In the genomic region with DNA sequence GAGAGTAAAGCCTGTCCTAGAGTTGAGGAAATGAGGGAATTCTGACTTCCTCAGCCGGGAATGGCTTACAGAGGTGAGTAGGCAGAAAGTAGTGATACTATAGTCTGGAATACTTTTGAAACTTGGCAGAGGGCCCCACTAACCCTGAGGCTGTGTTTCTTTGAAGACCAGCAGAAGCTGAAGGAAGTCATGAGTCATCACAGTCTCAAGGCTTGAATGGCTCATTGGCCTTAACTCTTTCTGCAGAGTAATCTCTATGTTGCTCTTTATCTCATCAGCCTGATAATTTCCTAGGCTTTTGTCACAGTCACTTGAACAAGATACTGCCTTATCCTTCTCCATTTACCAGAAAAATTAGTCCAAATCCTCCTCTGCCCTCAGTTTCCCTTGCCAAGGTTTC, we compare ENCODE assay signal across 10 cellular contexts.
DNase-seq lines count a peak whose midpoint lies in the region; ATAC-seq, FAIRE-seq and TF ChIP-seq lines count a peak whose summit lies in the region.
"Had no signal": no experiment of that assay in that cellular context is flagged by ENCODE, and none has a peak within 500 bp of the region (broad histone marks: within the 10 kb centered on the region; RNA-seq: fewer than 3 reads in every experiment).

No MANE protein-coding gene starts in this region.

- H3K9me3 ChIP-seq in BLaER1 (no peaks in the 10 kb centered on the region), K562 (replicated peaks; ENCODE audit: control insufficient read depth, insufficient read depth, low read depth, low read length) (no peaks in the 10 kb centered on the region; the same call in 1 of the 2 replicates), mucosa of descending colon (no peaks in the 10 kb centered on the region)
- H3K9me3 ChIP-seq in CD4-positive, alpha-beta memory T cell (ENCODE audit: control insufficient read depth in 1 of 2, low read length in 2 of 2), result no peaks in the 10 kb centered on the region
- H3K9me3 ChIP-seq: tibial artery had no signal

- CTCF ChIA-PET in K562 (lab: Yijun Ruan, JAX; ENCODE audit: low intra/inter-chr PET ratio), result no interaction called here
- CTCF ChIA-PET in CD4-positive, alpha-beta memory T cell (lab: Charles Lee; ENCODE audit: partially characterized antibody), result no interaction called here

- no peaks in the 10 kb centered on the region for H3K4me1 Mint-ChIP-seq in CD4-positive, alpha-beta memory T cell

- no peak for TF ChIP-seq RAD21 in K562 (CRISPR knock-in tag; conservative IDR thresholded peaks at IDR 0.05 in 1 of 2, IDR thresholded peaks at IDR 0.05 in 1 of 2)

- in situ Hi-C loops in K562 (cut with MboI), result no loop called here

- H3K9me1 ChIP-seq in K562 (ENCODE audit: control insufficient read depth, insufficient read depth, low read length), result no peaks in the 10 kb centered on the region

- H3K27ac Mint-ChIP-seq in CD4-positive, alpha-beta memory T cell, result no peak overlapping the region

- H3K27me3 ChIP-seq in BLaER1, result no peaks in the 10 kb centered on the region
- no peaks in the 10 kb centered on the region for H3K27me3 ChIP-seq in K562 (ENCODE audit: control insufficient read depth in 2 of 2, insufficient read depth in 2 of 2, low read length in 2 of 2)
- no peaks in the 10 kb centered on the region for H3K27me3 ChIP-seq in CD4-positive, alpha-beta memory T cell (ENCODE audit: insufficient read depth, low read length)
- H3K27me3 ChIP-seq: tibial artery had no signal

- H4K20me1 ChIP-seq in BLaER1 (no peaks in the 10 kb centered on the region), K562 (replicated peaks; ENCODE audit: control insufficient read depth, insufficient read depth, low read length) (no peaks in the 10 kb centered on the region)

- intact Hi-C loops in K562 (cut with micrococcal nuclease), result no loop called here
- intact Hi-C loops in mucosa of descending colon (cut with DNase I, micrococcal nuclease), result no loop called here
- intact Hi-C loops in CD4-positive, alpha-beta memory T cell (cut with micrococcal nuclease), result no loop called here

- ATAC-seq in GM21447 (IDR thresholded peaks at IDR 0.05; ENCODE audit: unreplicated experiment) (peak; percentile 99), K562 (peak; percentile 91), mucosa of descending colon (peak; percentile 62)

- TF ChIP-seq POLR2A in K562 (conservative IDR thresholded peaks at IDR 0.05), result no peak

- WGBS in K562 (ENCODE audit: insufficient coverage, low coverage, missing lambda C conversion rate), result 0% methylated on average over 1 of the region's 1 CpG

- no peaks in the 10 kb centered on the region for H3K36me3 Mint-ChIP-seq in CD4-positive, alpha-beta memory T cell

- peaks cover 0 to 2% (median 0%) of the 10 kb centered on the region in 8 donors for H3K9me3 Mint-ChIP-seq in CD4-positive, alpha-beta memory T cell

- H3K4me1 ChIP-seq in BLaER1 (peaks cover 7% of the 10 kb centered on the region), K562 (replicated peaks in 1 of 2; ENCODE audit: control insufficient read depth in 2 of 2, insufficient read depth in 2 of 2, low read length in 2 of 2) (peaks cover 0 to 6% of the 10 kb centered on the region in 2 experiments; a peak in 2 of 5 replicates), mucosa of descending colon (ENCODE audit: low read depth) (no peaks in the 10 kb centered on the region)
- no peaks in the 10 kb centered on the region for H3K4me1 ChIP-seq in CD4-positive, alpha-beta memory T cell (ENCODE audit: insufficient read depth, low read length)
- H3K4me1 ChIP-seq: tibial artery had no signal

- no peak overlapping the region for H3K4me3 ChIP-seq in BLaER1
- H3K4me3 ChIP-seq in K562, result no peak overlapping the region
- H3K4me3 ChIP-seq in mucosa of descending colon, result no peak overlapping the region
- H3K4me3 ChIP-seq in CD4-positive, alpha-beta memory T cell (ENCODE audit: low read length in 2 of 2), result no peak overlapping the region
- H3K4me3 ChIP-seq: tibial artery had no signal

- H3K27me3 Mint-ChIP-seq in CD4-positive, alpha-beta memory T cell, result no peaks in the 10 kb centered on the region

- no peak overlapping the region for H3K9ac ChIP-seq in BLaER1
- H3K9ac ChIP-seq in K562 (ENCODE audit: insufficient read depth in 1 of 2, low read depth in 2 of 2, low read length in 2 of 2), result no peak overlapping the region

- no peak overlapping the region for H3K4me3 Mint-ChIP-seq in CD4-positive, alpha-beta memory T cell

- H3K79me2 ChIP-seq in K562 (ENCODE audit: control insufficient read depth, insufficient read depth, low read length), result no peaks in the 10 kb centered on the region

- DNase-seq in HT-29 (ENCODE audit: low spot score) (peak; percentile 87), K562 (ENCODE audit: extremely low read depth in 1 of 4, low spot score in 3 of 4) (peak in 3 of 4 experiments; percentile 21 to 80 (median 46)), mucosa of descending colon (peak in 1 of 3 donors; percentile 17), NCI-H2227 treated with DMSO at 0.1 percent for 48 hours (lab: John Stamatoyannopoulos, UW) (no peak)
- no peak for DNase-seq in CD4-positive, alpha-beta memory T cell
- no peak for DNase-seq in stimulated activated CD8-positive, alpha-beta memory T cell treated with anti-CD3 and anti-CD28 coated beads, Interleukin-4, amount 100 ng/mL, for 48 hours

- no peak for TF ChIP-seq EP300 in K562 (IDR thresholded peaks at IDR 0.05; ENCODE audit: low read length)

- H2AFZ ChIP-seq in K562 (ENCODE audit: low read depth, low read length), result peak overlapping the region; percentile 43; the same call in 1 of the 2 replicates

- FAIRE-seq in K562 (lab: Jason Lieb, UNC), result peak; percentile 56

- POLR2A ChIA-PET in K562 (lab: Yijun Ruan, JAX), result interaction anchor here (0.8 kb wide), 1 partner anchor 78 kb away, joined by 3 read pairs; no protein-coding TSS in a partner anchor
- POLR2A ChIA-PET in CD4-positive, alpha-beta memory T cell (lab: Charles Lee; ENCODE audit: partially characterized antibody), result no interaction called here

- H3K4me2 ChIP-seq in BLaER1, result peak overlapping the region; percentile 28; the same call in 1 of the 2 replicates
- H3K4me2 ChIP-seq in K562 (ENCODE audit: insufficient read depth, low read length), result no peak overlapping the region

- BruUV-seq in K562 (replicated peaks; lab: Mats Ljungman, UMichigan), result no TSS peak

- H3K27ac ChIP-seq in BLaER1 (no peak overlapping the region), K562 (ENCODE audit: extremely low read depth, low read depth, low read length) (peak overlapping the region; percentile 73; the same call in 1 of the 3 replicates)
- no peak overlapping the region for H3K27ac ChIP-seq in CD4-positive, alpha-beta memory T cell (ENCODE audit: low read depth, low read length)
- H3K27ac ChIP-seq: HL-60, tibial artery had no signal

- no peaks in the 10 kb centered on the region for H3K36me3 ChIP-seq in BLaER1
- no peaks in the 10 kb centered on the region for H3K36me3 ChIP-seq in K562 (ENCODE audit: control insufficient read depth, insufficient read depth, low read length)
- no peaks in the 10 kb centered on the region for H3K36me3 ChIP-seq in mucosa of descending colon (ENCODE audit: low read depth)
- H3K36me3 ChIP-seq in CD4-positive, alpha-beta memory T cell (ENCODE audit: insufficient read depth, low read length), result no peaks in the 10 kb centered on the region
- H3K36me3 ChIP-seq: tibial artery had no signal

- TF ChIP-seq CTCF in K562 (IDR thresholded peaks at IDR 0.05 in 2 of 3, conservative IDR thresholded peaks at IDR 0.05 in 1 of 3; ENCODE audit: insufficient read depth in 2 of 3, low read depth in 1 of 3, low read length in 3 of 3), result no peak
- no peak for TF ChIP-seq CTCF in mucosa of descending colon (IDR thresholded peaks at IDR 0.05)

TF ChIP-seq in K562, 482 proteins besides CTCF, POLR2A, EP300 and RAD21 (continues in another document):
- TF ChIP-seq SIN3A (IDR thresholded peaks at IDR 0.05; ENCODE audit: borderline replicate concordance in 2 of 2, control insufficient read depth in 1 of 2, low read depth in 2 of 2, low read length in 2 of 2) (no peak), ATF1 (CRISPR knock-in tag; IDR thresholded peaks at IDR 0.05) (no peak), ATF1 (tag; IDR thresholded peaks at IDR 0.05) (peak; percentile 28; the same call in 1 of the 2 replicates), SMARCE1 (IDR thresholded peaks at IDR 0.05) (peak; percentile 65; the same call in 1 of the 2 replicates), CREM (IDR thresholded peaks at IDR 0.05; ENCODE audit: low read depth) (no peak), TRIM24 (IDR thresholded peaks at IDR 0.05) (peak in 1 of 2 experiments; percentile 43; a peak in 1 of 4 replicates), MEIS2 (IDR thresholded peaks at IDR 0.05; ENCODE audit: partially characterized antibody) (peak; percentile 53), NFIC (IDR thresholded peaks at IDR 0.05) (peak; percentile 69), FOS (IDR thresholded peaks at IDR 0.05; ENCODE audit: extremely low read depth, insufficient read length) (peak; percentile 14), MCM2 (IDR thresholded peaks at IDR 0.05; ENCODE audit: low read depth) (no peak), BACH1 (tag; IDR thresholded peaks at IDR 0.05) (peak; percentile 47; the same call in 1 of the 2 replicates), CTBP1 (IDR thresholded peaks at IDR 0.05; ENCODE audit: borderline replicate concordance) (0 out of 2 replicates have a peak, but pooled peaks have one; percentile 32), FOSL1 (tag; conservative IDR thresholded peaks at IDR 0.05) (peak; percentile 74), CCNT2 (IDR thresholded peaks at IDR 0.05; ENCODE audit: borderline replicate concordance, extremely low read depth, insufficient read length, low read depth, low read length) (peak; percentile 26), SMAD4 (CRISPR knock-in tag; conservative IDR thresholded peaks at IDR 0.05) (no peak), NBN (IDR thresholded peaks at IDR 0.05; ENCODE audit: low read depth) (0 out of 2 replicates have a peak, but pooled peaks have one; percentile 36), HNRNPK (IDR thresholded peaks at IDR 0.05; ENCODE audit: low read depth, low read length, poor library complexity, severe bottlenecking) (no peak), ZNF589 (CRISPR knock-in tag; IDR thresholded peaks at IDR 0.05; ENCODE audit: low read depth) (0 out of 2 replicates have a peak, but pooled peaks have one; percentile 37), MAFF (IDR thresholded peaks at IDR 0.05; ENCODE audit: low read length) (peak; percentile 56; the same call in 1 of the 2 replicates), SMARCA4 (IDR thresholded peaks at IDR 0.05) (peak; percentile 80), ZNF212 (CRISPR knock-in tag; IDR thresholded peaks at IDR 0.05) (no peak), BRCA1 (IDR thresholded peaks at IDR 0.05) (no peak), BRCA1 (CRISPR knock-in tag; IDR thresholded peaks at IDR 0.05) (no peak), EHMT2 (IDR thresholded peaks at IDR 0.05) (peak; percentile 89)

Comparison
In these comparisons a context has a peak if more than half of its experiments do, and no peak if none do; other contexts are left out.
1. DNase-seq: peak in HT-29 (single experiment) and K562 (3 of 4); none in CD4-positive, alpha-beta memory T cell (0 of 5), stimulated activated CD8-positive, alpha-beta memory T cell treated with anti-CD3 and anti-CD28 coated beads, Interleukin-4, amount 100 ng/mL, for 48 hours (single experiment) and NCI-H2227 treated with DMSO at 0.1 percent for 48 hours (single experiment).
2. Peak in every context shown above with its lines, with median percentiles within 50 percentile points of each other: ATAC-seq.